27 cellular contexts compared by ENCODE assay signal in the genomic region with DNA sequence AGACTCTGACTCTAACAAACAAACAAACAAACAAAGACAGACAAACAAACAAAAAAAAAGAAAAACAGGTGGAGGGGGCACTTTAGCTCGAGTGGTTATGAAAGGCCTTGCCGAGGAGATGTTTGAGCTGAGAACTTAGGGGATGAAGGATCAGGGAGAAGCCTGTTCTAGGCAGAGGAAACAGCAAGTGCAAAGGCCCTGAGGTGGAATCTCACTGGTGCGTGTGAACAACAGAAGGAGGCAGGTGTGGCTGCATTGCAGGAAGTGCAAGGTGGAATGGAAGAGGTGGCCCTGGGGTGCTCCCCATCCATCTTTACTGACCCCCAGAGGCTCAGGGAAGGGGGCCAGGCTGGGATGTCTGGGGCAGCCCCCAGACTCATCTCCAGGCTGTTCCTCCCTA. TPM values are rescaled to one million over a fixed set of nuclear protein-coding genes. Genes with fewer than 3 reads are reported as not detected.
DNase-seq lines count a peak whose midpoint lies in the region; ATAC-seq and TF ChIP-seq lines count a peak whose summit lies in the region.
"Had no signal": no experiment of that assay in that cellular context is flagged by ENCODE, and none has a peak within 500 bp of the region (broad histone marks: within the 10 kb centered on the region; RNA-seq: fewer than 3 reads in every experiment).

No MANE protein-coding gene starts in this region.

- no peaks in the 10 kb centered on the region for H3K9me3 ChIP-seq in CD4-positive, CD25-positive, alpha-beta regulatory T cell (ENCODE audit: control insufficient read depth in 2 of 2, low read length in 2 of 2)
- no peaks in the 10 kb centered on the region for H3K9me3 ChIP-seq in T-helper 17 cell (ENCODE audit: control insufficient read depth, low read length, poor library complexity, severe bottlenecking)
- H3K9me3 ChIP-seq: gastrocnemius medialis, transverse colon had no signal

- H3K36me3 Mint-ChIP-seq in activated T-cell treated with anti-CD3 and anti-CD28 coated beads, Interleukin-2, amount 50 U/mL, for 4 hours (ENCODE audit: insufficient read depth) = no peaks in the 10 kb centered on the region
- no peaks in the 10 kb centered on the region for H3K36me3 Mint-ChIP-seq in CD4-positive, CD25-positive, alpha-beta regulatory T cell
- H3K36me3 Mint-ChIP-seq in T-helper 17 cell (ENCODE audit: low read depth) (peaks cover 5% of the 10 kb centered on the region), naive B cell (no peaks in the 10 kb centered on the region), CD14-positive monocyte (peaks cover 0 to 2% of the 10 kb centered on the region in 2 donors)
- H3K36me3 Mint-ChIP-seq: activated naive CD4-positive, alpha-beta T cell treated with anti-CD3 and anti-CD28 coated beads, Interleukin-2, amount 10 ng/mL, durations not matched to agents 7 days and 5 days had no signal

- no peaks in the 10 kb centered on the region for H3K36me3 ChIP-seq in CD4-positive, CD25-positive, alpha-beta regulatory T cell (ENCODE audit: control insufficient read depth, insufficient read depth, low read length)
- H3K36me3 ChIP-seq: gastrocnemius medialis, transverse colon had no signal

- no peak overlapping the region for H3K27ac ChIP-seq in CD4-positive, CD25-positive, alpha-beta regulatory T cell (ENCODE audit: insufficient read depth, low read length, poor library complexity, severe bottlenecking)
- H3K27ac ChIP-seq: gastrocnemius medialis, transverse colon had no signal

- intact Hi-C loops in CD14-positive monocyte (cut with micrococcal nuclease) = loop anchor here (5.0 to 10.0 kb wide), 5 partner anchors 68 to 675 kb away; a partner anchor contains a TSS

- H3K4me3 ChIP-seq in CD4-positive, CD25-positive, alpha-beta regulatory T cell (ENCODE audit: low read depth, low read length) = no peak overlapping the region

- peak overlapping the region; percentile 35 for H3K4me3 Mint-ChIP-seq in activated T-cell treated with anti-CD3 and anti-CD28 coated beads, Interleukin-2, amount 50 U/mL, for 4 hours
- peak overlapping the region; percentile 70 to 90 (median 80) for H3K4me3 Mint-ChIP-seq in CD4-positive, CD25-positive, alpha-beta regulatory T cell
- peak overlapping the region; percentile 87 for H3K4me3 Mint-ChIP-seq in T-helper 17 cell
- peak overlapping the region in 7 of 8 donors; percentile 42 to 88 (median 66) for H3K4me3 Mint-ChIP-seq in naive B cell
- peak overlapping the region in 1 of 2 donors; percentile 89 for H3K4me3 Mint-ChIP-seq in CD14-positive monocyte
- H3K4me3 Mint-ChIP-seq: nephron progenitor cell had no signal

- H3K27me3 Mint-ChIP-seq in activated T-cell treated with anti-CD3 and anti-CD28 coated beads, Interleukin-2, amount 50 U/mL, for 4 hours (ENCODE audit: low read depth) = no peaks in the 10 kb centered on the region
- H3K27me3 Mint-ChIP-seq in CD4-positive, CD25-positive, alpha-beta regulatory T cell = peaks cover 4% of the 10 kb centered on the region
- no peaks in the 10 kb centered on the region for H3K27me3 Mint-ChIP-seq in T-helper 17 cell
- H3K27me3 Mint-ChIP-seq in naive B cell = peaks cover 22 to 50% (median 42%) of the 10 kb centered on the region in 3 donors
- peaks cover 25 to 32% (median 32%) of the 10 kb centered on the region in 3 donors for H3K27me3 Mint-ChIP-seq in CD14-positive monocyte (ENCODE audit: low read depth in 3 of 3)
- H3K27me3 Mint-ChIP-seq: activated T-cell treated with anti-CD3 and anti-CD28 coated beads, Interleukin-2, amount 50 U/mL, for 24 hours had no signal

- TF ChIP-seq CTCF in CD14-positive monocyte (IDR thresholded peaks at IDR 0.05) = no peak

- no peaks in the 10 kb centered on the region for H3K9me3 Mint-ChIP-seq in activated T-cell treated with anti-CD3 and anti-CD28 coated beads, Interleukin-2, amount 50 U/mL, for 4 hours
- peaks cover 0 to 2% (median 0%) of the 10 kb centered on the region in 7 donors for H3K9me3 Mint-ChIP-seq in CD4-positive, CD25-positive, alpha-beta regulatory T cell
- H3K9me3 Mint-ChIP-seq in naive B cell (no peaks in the 10 kb centered on the region), CD14-positive monocyte (peaks cover 0 to 5% (median 2%) of the 10 kb centered on the region in 7 donors)
- H3K9me3 Mint-ChIP-seq: activated naive CD4-positive, alpha-beta T cell treated with anti-CD3 and anti-CD28 coated beads, Interleukin-2, amount 10 ng/mL, durations not matched to agents 7 days and 5 days; activated T-cell treated with anti-CD3 and anti-CD28 coated beads, Interleukin-2, amount 50 U/mL, for 24 hours had no signal

- DNase-seq in activated T-cell treated with anti-CD3 and anti-CD28 coated beads, Interleukin-2, amount 50 U/mL, for 4 hours = no peak
- DNase-seq in activated T-cell treated with anti-CD3 and anti-CD28 coated beads, Interleukin-2, amount 50 U/mL, for 1 hour = no peak
- DNase-seq in CD4-positive, CD25-positive, alpha-beta regulatory T cell = no peak
- DNase-seq in T-helper 17 cell (no peak), naive B cell (no peak), CD14-positive monocyte (ENCODE audit: low spot score) (no peak)
- DNase-seq: activated CD4-positive, alpha-beta T cell treated with anti-CD3 and anti-CD28 coated beads for 1 hour; activated naive CD4-positive, alpha-beta T cell treated with anti-CD3 and anti-CD28 coated beads, Interleukin-2, amount 10 ng/mL, durations not matched to agents 7 days and 5 days; activated T-cell treated with anti-CD3 and anti-CD28 coated beads, Interleukin-2, amount 50 U/mL, for 24 hours; gastrocnemius medialis; kidney glomerular epithelial cell; NCI-H1092 treated with DMSO at 0.1 percent for 48 hours; NCI-H187 treated with DMSO at 0.1 percent for 48 hours; NCI-H2171 treated with DMSO at 0.1 percent for 48 hours; NCI-H524 treated with DMSO at 0.1 percent for 48 hours; nephron progenitor cell; OCI-M1; stimulated activated CD4-positive, alpha-beta T cell treated with anti-CD3 and anti-CD28 coated beads, Interleukin-4, amount 100 ng/mL, for 1 hour; transverse colon had no signal

- ATAC-seq in activated T-cell treated with anti-CD3 and anti-CD28 coated beads, Interleukin-2, amount 50 U/mL, for 4 hours = no peak
- ATAC-seq in CD4-positive, CD25-positive, alpha-beta regulatory T cell (ENCODE audit: low read depth in 2 of 2) = no peak
- ATAC-seq in T-helper 17 cell (no peak), naive B cell (ENCODE audit: low read depth in 2 of 2) (no peak), HG03439 (IDR thresholded peaks at IDR 0.05; ENCODE audit: unreplicated experiment) (no peak), GM21723 (IDR thresholded peaks at IDR 0.05; ENCODE audit: unreplicated experiment) (no peak)
- ATAC-seq: gastrocnemius medialis had no signal

- no peaks in the 10 kb centered on the region for H3K27me3 ChIP-seq in CD4-positive, CD25-positive, alpha-beta regulatory T cell (ENCODE audit: control insufficient read depth, insufficient read depth, low read length)

- H3K4me1 ChIP-seq in CD4-positive, CD25-positive, alpha-beta regulatory T cell (ENCODE audit: control insufficient read depth, insufficient read depth, low read length, poor library complexity, severe bottlenecking) = peaks cover 9% of the 10 kb centered on the region
- H3K4me1 ChIP-seq: gastrocnemius medialis had no signal

- peaks cover 18% of the 10 kb centered on the region for H3K4me1 Mint-ChIP-seq in activated T-cell treated with anti-CD3 and anti-CD28 coated beads, Interleukin-2, amount 50 U/mL, for 4 hours (ENCODE audit: low read depth)
- H3K4me1 Mint-ChIP-seq in CD4-positive, CD25-positive, alpha-beta regulatory T cell = peaks cover 0 to 23% (median 0%) of the 10 kb centered on the region in 4 donors
- H3K4me1 Mint-ChIP-seq in T-helper 17 cell (peaks cover 20% of the 10 kb centered on the region), naive B cell (peaks cover 0 to 21% (median 14%) of the 10 kb centered on the region in 3 donors), CD14-positive monocyte (peaks cover 12% of the 10 kb centered on the region)
- H3K4me1 Mint-ChIP-seq: nephron progenitor cell had no signal

- H3K27ac Mint-ChIP-seq in CD4-positive, CD25-positive, alpha-beta regulatory T cell = peak overlapping the region in 1 of 3 donors; percentile 83
- H3K27ac Mint-ChIP-seq in T-helper 17 cell (peak overlapping the region; percentile 12), naive B cell (no peak overlapping the region), CD14-positive monocyte (peak overlapping the region in 1 of 7 donors; percentile 7)
- H3K27ac Mint-ChIP-seq: nephron progenitor cell had no signal

RNA-seq across cellular contexts. Expression of a gene that starts 41.9 kb away (rescaled TPM):
- total RNA-seq in activated T-cell treated with anti-CD3 and anti-CD28 coated beads, Interleukin-2, amount 50 U/mL, for 4 hours = under 1 TPM; 0.57 to 0.82 (median 0.78) TPM
- total RNA-seq in CD4-positive, CD25-positive, alpha-beta regulatory T cell = not detected
- polyA plus RNA-seq in CD4-positive, CD25-positive, alpha-beta regulatory T cell = under 1 TPM in 3 of 4 donors, not detected in 1; 0.06 to 0.54 (median 0.21) TPM
- 1 to 10 TPM in 1 of 2 donors, under 1 TPM in 1; 0.44 to 1.4 TPM for total RNA-seq in T-helper 17 cell
- not detected for polyA plus RNA-seq in naive B cell (ENCODE audit: low read depth in 6 of 6)
- polyA plus RNA-seq in CD14-positive monocyte = under 1 TPM; 0.08 to 0.33 TPM
- total RNA-seq: aorta, bronchial epithelial cell, fibroblast of lung, HT-29, osteoblast, pulmonary artery endothelial cell, transverse colon had no signal
- polyA plus RNA-seq: aorta, fibroblast of lung had no signal
